10 cellular contexts compared by ENCODE assay signal in the genomic region with DNA sequence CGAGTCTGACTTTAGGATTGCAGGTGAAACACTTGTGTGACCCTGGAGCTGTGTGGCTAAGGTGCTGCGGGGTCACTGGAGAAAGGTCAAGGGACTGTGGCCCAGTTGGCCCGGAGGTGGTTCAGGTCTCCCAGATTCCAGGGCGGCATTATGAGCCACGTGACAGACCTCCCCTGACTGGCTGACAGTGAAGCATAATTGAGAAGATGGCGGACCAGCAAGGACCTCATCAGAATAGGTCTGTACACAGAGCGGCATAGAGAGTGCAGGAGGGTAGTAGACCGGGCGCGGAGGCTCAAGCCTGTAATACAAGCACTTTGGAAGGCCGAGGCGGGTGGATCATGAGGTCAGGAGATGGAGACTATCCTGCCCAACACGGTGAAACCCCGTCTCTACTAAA. TPM values are rescaled to one million over a fixed set of nuclear protein-coding genes. Genes with fewer than 3 reads are reported as not detected.
DNase-seq lines count a peak whose midpoint lies in the region; ATAC-seq and TF ChIP-seq lines count a peak whose summit lies in the region.
"Had no signal": no experiment of that assay in that cellular context is flagged by ENCODE, and none has a peak within 500 bp of the region (broad histone marks: within the 10 kb centered on the region; RNA-seq: fewer than 3 reads in every experiment).

No MANE protein-coding gene starts in this region.

- H3K9me3 ChIP-seq in trophoblast cell (ENCODE audit: insufficient read depth, low read depth, low read length) = no peaks in the 10 kb centered on the region
- H3K9me3 ChIP-seq in upper lobe of right lung = no peaks in the 10 kb centered on the region
- H3K9me3 ChIP-seq: neutrophil had no signal

- in situ Hi-C loops in G401 (cut with HindIII; ENCODE audit: low sequenced_read_pairs) = no loop called here

- peaks cover 9% of the 10 kb centered on the region for H3K79me1 ChIP-seq in trophoblast cell (ENCODE audit: low read length)

- H4K91ac ChIP-seq in trophoblast cell (ENCODE audit: low read depth, low read length) = no peak overlapping the region

- ATAC-seq in activated naive CD8-positive, alpha-beta T cell treated with anti-CD3 and anti-CD28 coated beads, Interleukin-2, amount 50 U/mL, for 24 hours = no peak
- no peak for ATAC-seq in upper lobe of right lung

- no CpG with 5 or more reads among the region's 14 CpGs for WGBS in trophoblast cell (ENCODE audit: extremely low coverage, insufficient coverage, insufficient read length)

- H2BK5ac ChIP-seq in trophoblast cell (ENCODE audit: low read depth, low read length, poor library complexity) = no peak overlapping the region

- no peak overlapping the region for H3K14ac ChIP-seq in trophoblast cell (ENCODE audit: low read length)

- H3K27ac ChIP-seq in trophoblast cell (ENCODE audit: low read depth, low read length) (no peak overlapping the region), upper lobe of right lung (no peak overlapping the region)

- no peak for TF ChIP-seq CTCF in upper lobe of right lung (IDR thresholded peaks at IDR 0.05)

- peak overlapping the region; percentile 12 for H4K12ac ChIP-seq in trophoblast cell (ENCODE audit: low read depth, low read length)

- H3K9me3 Mint-ChIP-seq in activated T-cell treated with anti-CD3 and anti-CD28 coated beads, Interleukin-2, amount 50 U/mL, for 24 hours = no peaks in the 10 kb centered on the region
- H3K9me3 Mint-ChIP-seq in activated naive CD8-positive, alpha-beta T cell treated with anti-CD3 and anti-CD28 coated beads, Interleukin-2, amount 50 U/mL, for 24 hours = no peaks in the 10 kb centered on the region

- no peak overlapping the region for H3K27ac Mint-ChIP-seq in activated T-cell treated with anti-CD3 and anti-CD28 coated beads, Interleukin-2, amount 50 U/mL, for 24 hours
- peak overlapping the region; percentile 59 for H3K27ac Mint-ChIP-seq in activated naive CD8-positive, alpha-beta T cell treated with anti-CD3 and anti-CD28 coated beads, Interleukin-2, amount 50 U/mL, for 24 hours

- H2AFZ ChIP-seq in trophoblast cell (ENCODE audit: insufficient read depth, low read length, poor library complexity) = peak overlapping the region; percentile 17

- H2AK5ac ChIP-seq in trophoblast cell (ENCODE audit: low read length) = peak overlapping the region; percentile 4

- H3K27me3 ChIP-seq in trophoblast cell (ENCODE audit: insufficient read depth, low read length) (no peaks in the 10 kb centered on the region), upper lobe of right lung (no peaks in the 10 kb centered on the region)
- H3K27me3 ChIP-seq: neutrophil had no signal

- no peak overlapping the region for H2BK12ac ChIP-seq in trophoblast cell (ENCODE audit: low read length)

- peaks cover 8 to 9% of the 10 kb centered on the region in 2 experiments for H3K36me3 ChIP-seq in trophoblast cell (ENCODE audit: control insufficient read depth in 1 of 2, insufficient read depth in 2 of 2, low read length in 2 of 2)
- H3K36me3 ChIP-seq in upper lobe of right lung = peaks cover 3% of the 10 kb centered on the region

- peak overlapping the region; percentile 26 for H4K8ac ChIP-seq in trophoblast cell (ENCODE audit: low read depth, low read length)

- H3K27me3 Mint-ChIP-seq in activated T-cell treated with anti-CD3 and anti-CD28 coated beads, Interleukin-2, amount 50 U/mL, for 24 hours = no peaks in the 10 kb centered on the region
- no peaks in the 10 kb centered on the region for H3K27me3 Mint-ChIP-seq in activated naive CD8-positive, alpha-beta T cell treated with anti-CD3 and anti-CD28 coated beads, Interleukin-2, amount 50 U/mL, for 24 hours

- H3K9ac ChIP-seq in trophoblast cell (ENCODE audit: low read length) = no peak overlapping the region

- peaks cover 16% of the 10 kb centered on the region for H3K36me3 Mint-ChIP-seq in activated T-cell treated with anti-CD3 and anti-CD28 coated beads, Interleukin-2, amount 50 U/mL, for 24 hours (ENCODE audit: low read depth)
- peaks cover 9% of the 10 kb centered on the region for H3K36me3 Mint-ChIP-seq in activated naive CD8-positive, alpha-beta T cell treated with anti-CD3 and anti-CD28 coated beads, Interleukin-2, amount 50 U/mL, for 24 hours (ENCODE audit: low read depth)

- H3K23ac ChIP-seq in trophoblast cell (ENCODE audit: low read length) = no peak overlapping the region

- H3K18ac ChIP-seq in trophoblast cell (ENCODE audit: low read length) = no peak overlapping the region

- peaks cover 3% of the 10 kb centered on the region for H3K79me2 ChIP-seq in trophoblast cell (ENCODE audit: control insufficient read depth, insufficient read depth, low read length, poor library complexity)

- peak overlapping the region; percentile 4 for H3K4me3 Mint-ChIP-seq in activated T-cell treated with anti-CD3 and anti-CD28 coated beads, Interleukin-2, amount 50 U/mL, for 24 hours
- peak overlapping the region; percentile 58 for H3K4me3 Mint-ChIP-seq in activated naive CD8-positive, alpha-beta T cell treated with anti-CD3 and anti-CD28 coated beads, Interleukin-2, amount 50 U/mL, for 24 hours

- no peak overlapping the region for H3K4me3 ChIP-seq in trophoblast cell (ENCODE audit: low read depth, low read length)
- H3K4me3 ChIP-seq in upper lobe of right lung = no peak overlapping the region

- intact Hi-C loops in upper lobe of right lung (cut with DNase I) = no loop called here

- peaks cover 2 to 10% of the 10 kb centered on the region in 2 experiments for H3K4me1 ChIP-seq in trophoblast cell (ENCODE audit: control insufficient read depth in 1 of 2, insufficient read depth in 2 of 2, low read length in 2 of 2)
- peaks cover 7% of the 10 kb centered on the region for H3K4me1 ChIP-seq in upper lobe of right lung

- no peak overlapping the region for H3K4ac ChIP-seq in trophoblast cell (ENCODE audit: low read depth, low read length)

- no peak overlapping the region for H3K4me2 ChIP-seq in trophoblast cell (ENCODE audit: low read length)

- no peak overlapping the region for H2BK120ac ChIP-seq in trophoblast cell (ENCODE audit: insufficient read depth, low read length, poor library complexity)

- DNase-seq in activated T-cell treated with anti-CD3 and anti-CD28 coated beads, Interleukin-2, amount 50 U/mL, for 24 hours = no peak
- DNase-seq in activated T-cell treated with anti-CD3 and anti-CD28 coated beads, Interleukin-2, amount 50 U/mL, for 48 hours = no peak
- DNase-seq in NCI-H2227 treated with DMSO at 0.1 percent for 48 hours (lab: John Stamatoyannopoulos, UW) = peak; percentile 29
- no peak for DNase-seq in activated naive CD8-positive, alpha-beta T cell treated with anti-CD3 and anti-CD28 coated beads, Interleukin-2, amount 50 U/mL, for 24 hours
- DNase-seq in trophoblast cell = peak; percentile 42 to 71
- no peak for DNase-seq in G401 (ENCODE audit: low spot score)
- DNase-seq in NCI-H748 treated with DMSO at 0.1 percent for 48 hours (lab: John Stamatoyannopoulos, UW) = no peak
- no peak for DNase-seq in upper lobe of right lung
- DNase-seq: HCEC 1CT had no signal

- peaks cover 28% of the 10 kb centered on the region for H3K4me1 Mint-ChIP-seq in activated T-cell treated with anti-CD3 and anti-CD28 coated beads, Interleukin-2, amount 50 U/mL, for 24 hours (ENCODE audit: low read depth)
- H3K4me1 Mint-ChIP-seq in activated naive CD8-positive, alpha-beta T cell treated with anti-CD3 and anti-CD28 coated beads, Interleukin-2, amount 50 U/mL, for 24 hours = peaks cover 15% of the 10 kb centered on the region

RNA-seq across cellular contexts. Expression of a gene that starts 0.8 kb away (rescaled TPM):
- 34.5 and 36.5 TPM in 2 replicates for polyA plus RNA-seq in trophoblast cell (2013)
- total RNA-seq in G401 (2014; rRNA removed; shearing (Covaris generic)) = 52.9 and 60.7 TPM in 2 replicates
- total RNA-seq in upper lobe of right lung = 17.3 TPM

RNA-seq across cellular contexts. Expression of a gene that starts 34.3 kb away (rescaled TPM):
- polyA plus RNA-seq in trophoblast cell (2013) = 83.1 and 83.9 TPM in 2 replicates
- 10.6 and 11.9 TPM in 2 replicates for total RNA-seq in G401 (2014; rRNA removed; shearing (Covaris generic))
- 14.0 TPM for total RNA-seq in upper lobe of right lung

RNA-seq across cellular contexts. Expression of a gene that starts 49.5 kb away (rescaled TPM):
- 13.0 and 13.3 TPM in 2 replicates for polyA plus RNA-seq in trophoblast cell (2013)
- total RNA-seq in G401 (2014; rRNA removed; shearing (Covaris generic)) = 37.0 and 38.3 TPM in 2 replicates
- total RNA-seq in upper lobe of right lung = 21.8 TPM

Comparison
In these comparisons a context has a peak if more than half of its experiments do, and no peak if none do; other contexts are left out.
1. DNase-seq: peak in NCI-H2227 treated with DMSO at 0.1 percent for 48 hours (single experiment) and trophoblast cell (2 of 2); none in activated T-cell treated with anti-CD3 and anti-CD28 coated beads, Interleukin-2, amount 50 U/mL, for 24 hours (single experiment), activated T-cell treated with anti-CD3 and anti-CD28 coated beads, Interleukin-2, amount 50 U/mL, for 48 hours (0 of 2), activated naive CD8-positive, alpha-beta T cell treated with anti-CD3 and anti-CD28 coated beads, Interleukin-2, amount 50 U/mL, for 24 hours (single experiment), G401 (single experiment), NCI-H748 treated with DMSO at 0.1 percent for 48 hours (single experiment) and upper lobe of right lung (single experiment).